In genomic region chr21:46060596-46061061, GRCh38 we compare ENCODE assay signal across 8 cellular contexts. TPM values are rescaled to one million over a fixed set of nuclear protein-coding genes. Genes with fewer than 3 reads are reported as not detected.
DNase-seq lines count a peak whose midpoint lies in the region; ATAC-seq and TF ChIP-seq lines count a peak whose summit lies in the region.

No MANE protein-coding gene starts in this region.

- POLR2A ChIA-PET in RWPE1 (lab: Yijun Ruan, JAX; ENCODE audit: low non-redundant PET) = no interaction called here
- POLR2A ChIA-PET in CD4-positive, alpha-beta memory T cell (lab: Charles Lee; ENCODE audit: partially characterized antibody) = no interaction called here

- H3K27ac ChIP-seq in right cardiac atrium (ENCODE audit: low read length) (peak overlapping the region; percentile 55), RWPE1 (no peak overlapping the region)
- H3K27ac ChIP-seq in CD4-positive, alpha-beta memory T cell (ENCODE audit: low read depth, low read length) = no peak overlapping the region

- intact Hi-C loops in right cardiac atrium (cut with DNase I) = no loop called here
- intact Hi-C loops in CD4-positive, alpha-beta memory T cell (cut with micrococcal nuclease) = no loop called here

- peaks cover 63% of the 10 kb centered on the region for H3K27me3 Mint-ChIP-seq in activated naive CD4-positive, alpha-beta T cell treated with anti-CD3 and anti-CD28 coated beads, Interleukin-2, amount 10 ng/mL, durations not matched to agents 7 days and 5 days
- H3K27me3 Mint-ChIP-seq in CD4-positive, alpha-beta memory T cell = peaks cover 35 to 38% of the 10 kb centered on the region in 2 donors

- H3K36me3 ChIP-seq in H7 (replicated peaks; ENCODE audit: control insufficient read depth, insufficient read depth, low read length) = no peaks in the 10 kb centered on the region
- no peaks in the 10 kb centered on the region for H3K36me3 ChIP-seq in CD4-positive, alpha-beta memory T cell (ENCODE audit: insufficient read depth, low read length)

- DNase-seq in H7 (peak; percentile 12), right cardiac atrium (peak; percentile 87 to 88 (median 87)), NCI-H128 (lab: John Stamatoyannopoulos, UW; ENCODE audit: unreplicated experiment) (no peak), RWPE1 (ENCODE audit: low spot score) (no peak)
- DNase-seq in activated naive CD4-positive, alpha-beta T cell treated with anti-CD3 and anti-CD28 coated beads, Interleukin-2, amount 10 ng/mL, durations not matched to agents 7 days and 5 days = peak; percentile 3
- DNase-seq in stimulated activated CD8-positive, alpha-beta memory T cell treated with anti-CD3 and anti-CD28 coated beads, Interleukin-4, amount 100 ng/mL, for 24 hours (ENCODE audit: low read depth) = peak; percentile 31
- DNase-seq in CD4-positive, alpha-beta memory T cell = no peak

- no peak for TF ChIP-seq CTCF in RWPE1 (conservative IDR thresholded peaks at IDR 0.05; ENCODE audit: low read depth)

- no peak overlapping the region for H3K4me3 Mint-ChIP-seq in activated naive CD4-positive, alpha-beta T cell treated with anti-CD3 and anti-CD28 coated beads, Interleukin-2, amount 10 ng/mL, durations not matched to agents 7 days and 5 days
- H3K4me3 Mint-ChIP-seq in CD4-positive, alpha-beta memory T cell = no peak overlapping the region

- H3K4me3 ChIP-seq in H7 (ENCODE audit: insufficient read depth, low read depth, low read length) (no peak overlapping the region), right cardiac atrium (ENCODE audit: low read length) (no peak overlapping the region)
- no peak overlapping the region for H3K4me3 ChIP-seq in CD4-positive, alpha-beta memory T cell (ENCODE audit: low read length in 2 of 2)

- H3K36me3 Mint-ChIP-seq in activated naive CD4-positive, alpha-beta T cell treated with anti-CD3 and anti-CD28 coated beads, Interleukin-2, amount 10 ng/mL, durations not matched to agents 7 days and 5 days = no peaks in the 10 kb centered on the region
- no peaks in the 10 kb centered on the region for H3K36me3 Mint-ChIP-seq in CD4-positive, alpha-beta memory T cell

- no peak overlapping the region for H3K27ac Mint-ChIP-seq in activated naive CD4-positive, alpha-beta T cell treated with anti-CD3 and anti-CD28 coated beads, Interleukin-2, amount 10 ng/mL, durations not matched to agents 7 days and 5 days
- H3K27ac Mint-ChIP-seq in CD4-positive, alpha-beta memory T cell = no peak overlapping the region

- H3K9me3 Mint-ChIP-seq in activated naive CD4-positive, alpha-beta T cell treated with anti-CD3 and anti-CD28 coated beads, Interleukin-2, amount 10 ng/mL, durations not matched to agents 7 days and 5 days = peaks cover 27% of the 10 kb centered on the region
- H3K9me3 Mint-ChIP-seq in CD4-positive, alpha-beta memory T cell = peaks cover 0 to 22% (median 6%) of the 10 kb centered on the region in 8 donors

- CTCF ChIA-PET in activated naive CD4-positive, alpha-beta T cell treated with anti-CD3 and anti-CD28 coated beads, Interleukin-2, amount 10 ng/mL, durations not matched to agents 7 days and 5 days (lab: Charles Lee) = no interaction called here
- CTCF ChIA-PET in RWPE1 (lab: Yijun Ruan, JAX) = interaction anchor here (0.6 kb wide), 2 partner anchors 87 to 172 kb away, joined by 3 read pairs; no protein-coding TSS in a partner anchor
- CTCF ChIA-PET in CD4-positive, alpha-beta memory T cell (lab: Charles Lee; ENCODE audit: partially characterized antibody) = no interaction called here

- peaks cover 14% of the 10 kb centered on the region for H3K4me1 Mint-ChIP-seq in activated naive CD4-positive, alpha-beta T cell treated with anti-CD3 and anti-CD28 coated beads, Interleukin-2, amount 10 ng/mL, durations not matched to agents 7 days and 5 days
- H3K4me1 Mint-ChIP-seq in CD4-positive, alpha-beta memory T cell = peaks cover 7 to 18% (median 8%) of the 10 kb centered on the region in 4 donors

- 45% methylated on average over 11 of the region's 11 CpGs for WGBS in right cardiac atrium

- H3K9me3 ChIP-seq in right cardiac atrium (ENCODE audit: control insufficient read depth, low read length) = no peaks in the 10 kb centered on the region
- H3K9me3 ChIP-seq in CD4-positive, alpha-beta memory T cell (ENCODE audit: control insufficient read depth in 1 of 2, low read length in 2 of 2) = no peaks in the 10 kb centered on the region

- ATAC-seq in right cardiac atrium = peak; percentile 70 to 72
- ATAC-seq in GM21717 (IDR thresholded peaks at IDR 0.05; ENCODE audit: unreplicated experiment) = no peak

- no peaks in the 10 kb centered on the region for H3K27me3 ChIP-seq in H7 (ENCODE audit: control insufficient read depth, insufficient read depth, low read length)
- no peaks in the 10 kb centered on the region for H3K27me3 ChIP-seq in right cardiac atrium (ENCODE audit: control insufficient read depth, insufficient read depth)
- H3K27me3 ChIP-seq in CD4-positive, alpha-beta memory T cell (ENCODE audit: insufficient read depth, low read length) = peaks cover 13% of the 10 kb centered on the region

- H3K4me1 ChIP-seq in right cardiac atrium (ENCODE audit: control insufficient read depth, insufficient read depth, low read length) = no peaks in the 10 kb centered on the region
- no peaks in the 10 kb centered on the region for H3K4me1 ChIP-seq in CD4-positive, alpha-beta memory T cell (ENCODE audit: insufficient read depth, low read length)

RNA-seq across cellular contexts. Expression of gene COL6A2, which starts 37.3 kb away (rescaled TPM):
- 127 and 143 TPM in 2 replicates for total RNA-seq in H7 (2014; rRNA removed; shearing (Covaris generic))
- 100 to 1,000 TPM; 198 to 323 (median 274) TPM for total RNA-seq in right cardiac atrium
- polyA plus RNA-seq in right cardiac atrium = 210 TPM
- 10 to 100 TPM; 21.8 to 25.7 TPM for total RNA-seq in CD4-positive, alpha-beta memory T cell
- 1 to 10 TPM in 1 of 2 donors, under 1 TPM in 1; 0.77 to 1.5 TPM for polyA plus RNA-seq in CD4-positive, alpha-beta memory T cell

Comparison
In these comparisons a context has a peak if more than half of its experiments do, and no peak if none do; other contexts are left out.
1. DNase-seq: peak in H7 (single experiment), activated naive CD4-positive, alpha-beta T cell treated with anti-CD3 and anti-CD28 coated beads, Interleukin-2, amount 10 ng/mL, durations not matched to agents 7 days and 5 days (single experiment), right cardiac atrium (3 of 3) and stimulated activated CD8-positive, alpha-beta memory T cell treated with anti-CD3 and anti-CD28 coated beads, Interleukin-4, amount 100 ng/mL, for 24 hours (single experiment); none in NCI-H128 (single experiment), RWPE1 (single experiment) and CD4-positive, alpha-beta memory T cell (0 of 5).